In genomic region chr2:226999676-227000075, GRCh38 we compare ENCODE assay signal across 17 cellular contexts.
DNase-seq lines count a peak whose midpoint lies in the region; ATAC-seq and FAIRE-seq lines count a peak whose summit lies in the region.
"Had no signal": no experiment of that assay in that cellular context is flagged by ENCODE, and none has a peak within 500 bp of the region (broad histone marks: within the 10 kb centered on the region; RNA-seq: fewer than 3 reads in every experiment).

No MANE protein-coding gene starts in this region.

- ATAC-seq in left ventricle myocardium superior, result peak; percentile 28
- ATAC-seq in left cardiac atrium, result no peak
- ATAC-seq: K562 had no signal

- H3K27me3 ChIP-seq in adipocyte (replicated peaks; ENCODE audit: control insufficient read depth, insufficient read depth, low read length) (no peaks in the 10 kb centered on the region), neuronal stem cell (ENCODE audit: control insufficient read depth in 3 of 3, insufficient read depth in 3 of 3, low read depth in 1 of 3, low read length in 3 of 3) (no peaks in the 10 kb centered on the region)

- no peak overlapping the region for H2AFZ ChIP-seq in neuronal stem cell (ENCODE audit: low read length)

- H3K79me1 ChIP-seq in neuronal stem cell (ENCODE audit: low read depth, low read length), result no peaks in the 10 kb centered on the region

- H3K4ac ChIP-seq in neuronal stem cell (ENCODE audit: low read length), result no peak overlapping the region

- no peak overlapping the region for H4K91ac ChIP-seq in neuronal stem cell (ENCODE audit: low read depth, low read length, poor library complexity)

- no peak for FAIRE-seq in frontal cortex (lab: Jason Lieb, UNC)
- FAIRE-seq: K562 had no signal

- no peak overlapping the region for H3K18ac ChIP-seq in neuronal stem cell (ENCODE audit: low read length)

- WGBS in neuronal stem cell (ENCODE audit: extremely low coverage in 2 of 2, insufficient read length in 2 of 2, insufficient replicate concordance in 1 of 2), 2 donors, result no CpG with 5 or more reads among the region's 2 CpGs

- H3K23ac ChIP-seq in neuronal stem cell (ENCODE audit: low read depth, low read length, poor library complexity), result no peak overlapping the region

- no peaks in the 10 kb centered on the region for H3K4me1 ChIP-seq in adipocyte (ENCODE audit: control insufficient read depth, insufficient read depth, low read length)
- no peaks in the 10 kb centered on the region for H3K4me1 ChIP-seq in neuronal stem cell (ENCODE audit: control insufficient read depth in 2 of 2, insufficient read depth in 1 of 2, low read depth in 1 of 2, low read length in 2 of 2)

- no peak overlapping the region for H2BK15ac ChIP-seq in neuronal stem cell (ENCODE audit: low read length)

- no peak overlapping the region for H2BK5ac ChIP-seq in neuronal stem cell (ENCODE audit: low read length)

- peaks cover 3% of the 10 kb centered on the region for H3K36me3 ChIP-seq in adipocyte (ENCODE audit: control insufficient read depth, insufficient read depth, low read length, severe bottlenecking)
- peaks cover 2 to 9% of the 10 kb centered on the region in 2 donors for H3K36me3 ChIP-seq in neuronal stem cell (replicated peaks in 1 of 2; ENCODE audit: control insufficient read depth in 2 of 2, insufficient read depth in 2 of 2, low read length in 2 of 2)

- H3K4me2 ChIP-seq in neuronal stem cell (ENCODE audit: insufficient read depth, low read length, poor library complexity, severe bottlenecking), result no peak overlapping the region

- no peak overlapping the region for H4K8ac ChIP-seq in neuronal stem cell (ENCODE audit: low read depth, low read length)

- no peak overlapping the region for H3K9ac ChIP-seq in adipocyte (ENCODE audit: low read length)
- no peak overlapping the region for H3K9ac ChIP-seq in neuronal stem cell (ENCODE audit: low read depth, low read length, poor library complexity)

- H3K14ac ChIP-seq in neuronal stem cell (ENCODE audit: low read length), result no peak overlapping the region

- DNase-seq in left ventricle myocardium superior (no peak), left cardiac atrium (no peak), adipocyte (ENCODE audit: low read depth) (peak; percentile 38), medulla oblongata (ENCODE audit: extremely low spot score) (peak; percentile 36), NCI-H2081 (lab: John Stamatoyannopoulos, UW) (no peak), frontal cortex (ENCODE audit: low spot score in 2 of 2) (no peak), neuronal stem cell (ENCODE audit: low spot score) (no peak)
- DNase-seq: C1 segment of cervical spinal cord; CD8-positive, alpha-beta memory T cell; DMS79; NCI-H1048; NCI-H1930; NCI-H446 treated with DMSO at 0.1 percent for 48 hours; NCI-H748 treated with DMSO at 0.1 percent for 48 hours; NK-92 treated with Interleukin-12 subunit alpha and Interleukin-12 subunit beta, amount 100 ng/mL, for 24 hours; SHP77 had no signal

- no peak overlapping the region for H3K27ac ChIP-seq in neuronal stem cell (replicated peaks; ENCODE audit: low read length)

- H3K9me3 ChIP-seq in adipocyte (ENCODE audit: control insufficient read depth, low read length), result no peaks in the 10 kb centered on the region
- H3K9me3 ChIP-seq in neuronal stem cell (replicated peaks in 1 of 2; ENCODE audit: control insufficient read depth in 2 of 2, insufficient read depth in 1 of 2, low read depth in 1 of 2, low read length in 2 of 2), result no peaks in the 10 kb centered on the region

- no peak overlapping the region for H2BK120ac ChIP-seq in neuronal stem cell (ENCODE audit: low read depth, low read length)

- no peak overlapping the region for H2AK5ac ChIP-seq in neuronal stem cell (ENCODE audit: low read depth, low read length)

- intact Hi-C loops in left ventricle myocardium superior (cut with micrococcal nuclease) (no loop called here), left cardiac atrium (cut with DNase I) (no loop called here)

- H3K4me3 ChIP-seq in adipocyte (ENCODE audit: low read length) (no peak overlapping the region), neuronal stem cell (ENCODE audit: low read length in 2 of 2) (no peak overlapping the region)
- H3K4me3 ChIP-seq: K562 had no signal

- no peak overlapping the region for H2BK12ac ChIP-seq in neuronal stem cell (ENCODE audit: low read length)

Comparison
In these comparisons a context has a peak if more than half of its experiments do, and no peak if none do; other contexts are left out.
1. DNase-seq: peak in adipocyte (single experiment) and medulla oblongata (single experiment); none in left ventricle myocardium superior (single experiment), left cardiac atrium (single experiment), NCI-H2081 (0 of 2), frontal cortex (0 of 2) and neuronal stem cell (single experiment).